In the genomic region with DNA sequence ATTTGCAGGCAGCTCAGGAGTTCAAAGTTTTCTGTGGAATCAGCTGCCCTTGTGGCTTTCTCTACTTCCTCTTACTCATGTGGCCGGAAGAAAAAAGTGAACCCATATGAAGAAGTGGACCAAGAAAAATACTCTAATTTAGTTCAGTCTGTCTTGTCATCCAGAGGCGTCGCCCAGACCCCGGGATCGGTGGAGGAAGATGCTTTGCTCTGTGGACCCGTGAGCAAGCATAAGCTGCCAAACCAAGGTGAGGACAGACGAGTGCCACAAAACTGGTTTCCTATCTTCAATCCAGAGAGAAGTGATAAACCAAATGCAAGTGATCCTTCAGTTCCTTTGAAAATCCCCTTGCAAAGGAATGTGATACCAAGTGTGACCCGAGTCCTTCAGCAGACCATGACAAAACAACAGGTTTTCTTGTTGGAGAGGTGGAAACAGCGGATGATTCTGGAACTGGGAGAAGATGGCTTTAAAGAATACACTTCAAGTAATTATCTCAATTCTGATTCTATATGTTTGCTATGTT, we compare ENCODE assay signal across 8 cellular contexts. TPM values are rescaled to one million over a fixed set of nuclear protein-coding genes. Genes with fewer than 3 reads are reported as not detected.
DNase-seq lines count a peak whose midpoint lies in the region; ATAC-seq and TF ChIP-seq lines count a peak whose summit lies in the region.

No MANE protein-coding gene starts in this region.

- H3K4me2 ChIP-seq in Karpas-422 (ENCODE audit: low read depth, low read length, poor library complexity, severe bottlenecking) (peak overlapping the region; percentile 93), neural cell (ENCODE audit: low read length) (peak overlapping the region; percentile 83)

- H3K27ac Mint-ChIP-seq in activated CD4-positive, alpha-beta memory T cell treated with anti-CD3 and anti-CD28 coated beads for 36 hours = peak overlapping the region; percentile 99

- H3K36me3 ChIP-seq in Karpas-422 (ENCODE audit: insufficient read depth, low read length) = peaks cover 42% of the 10 kb centered on the region
- H3K36me3 ChIP-seq in neural cell (ENCODE audit: insufficient read depth, low read length) = no peaks in the 10 kb centered on the region

- H3K9me2 ChIP-seq in Karpas-422 (replicated peaks; ENCODE audit: insufficient read depth, low read length) = no peaks in the 10 kb centered on the region
- no peaks in the 10 kb centered on the region for H3K9me2 ChIP-seq in neural cell (ENCODE audit: insufficient read depth, low read length)

- POLR2A ChIA-PET in activated CD4-positive, alpha-beta memory T cell treated with anti-CD3 and anti-CD28 coated beads for 36 hours (lab: Charles Lee) = interaction anchor here (1.4 to 3.5 kb wide), 3 partner anchors 10 to 538 kb away, joined by 3 to 19 read pairs (median 7); a partner anchor contains a TSS

- H3K4me1 Mint-ChIP-seq in activated CD4-positive, alpha-beta memory T cell treated with anti-CD3 and anti-CD28 coated beads for 36 hours (ENCODE audit: low read depth) = peaks cover 40% of the 10 kb centered on the region

- no peak overlapping the region for H2AFZ ChIP-seq in Karpas-422 (ENCODE audit: low read length)
- peak overlapping the region; percentile 78 for H2AFZ ChIP-seq in neural cell (ENCODE audit: low read depth, low read length)

- H4K20me1 ChIP-seq in Karpas-422 (ENCODE audit: insufficient read depth, low read depth, low read length) (peaks cover 28% of the 10 kb centered on the region), neural cell (ENCODE audit: insufficient read depth) (no peaks in the 10 kb centered on the region)

- no peak for TF ChIP-seq EP300 in neural cell (conservative IDR thresholded peaks at IDR 0.05; ENCODE audit: poor library complexity, severe bottlenecking)

- H3K9me3 ChIP-seq in Karpas-422 (ENCODE audit: low read length) = no peaks in the 10 kb centered on the region
- H3K9me3 ChIP-seq in neural cell (ENCODE audit: low read length) = no peaks in the 10 kb centered on the region

- intact Hi-C loops in activated CD4-positive, alpha-beta memory T cell treated with anti-CD3 and anti-CD28 coated beads for 36 hours (cut with micrococcal nuclease) = loop anchor here (1.0 to 10.0 kb wide), 10 partner anchors 169 to 1395 kb away; a partner anchor contains a TSS

- peaks cover 66% of the 10 kb centered on the region for H3K36me3 Mint-ChIP-seq in activated CD4-positive, alpha-beta memory T cell treated with anti-CD3 and anti-CD28 coated beads for 36 hours

- CTCF ChIA-PET in activated CD4-positive, alpha-beta memory T cell treated with anti-CD3 and anti-CD28 coated beads for 36 hours (lab: Charles Lee) = interaction anchor here (0.9 to 2.5 kb wide), 4 partner anchors 11 to 399 kb away, joined by 3 to 20 read pairs (median 6); no protein-coding TSS in a partner anchor

- no peak for ATAC-seq in HG02588 (IDR thresholded peaks at IDR 0.05; ENCODE audit: unreplicated experiment)
- no peak for ATAC-seq in HG02798 (IDR thresholded peaks at IDR 0.05; ENCODE audit: poor library complexity, unreplicated experiment)

- H3K27me3 Mint-ChIP-seq in activated CD4-positive, alpha-beta memory T cell treated with anti-CD3 and anti-CD28 coated beads for 36 hours = no peaks in the 10 kb centered on the region

- H3K4me3 Mint-ChIP-seq in activated CD4-positive, alpha-beta memory T cell treated with anti-CD3 and anti-CD28 coated beads for 36 hours = peak overlapping the region; percentile 96

- DNase-seq in NCI-H82 (lab: John Stamatoyannopoulos, UW) (peak; percentile 50), NCI-H82 treated with DMSO at 0.1 percent for 48 hours (lab: John Stamatoyannopoulos, UW; ENCODE audit: unreplicated experiment) (no peak), Karpas-422 (peak; percentile 91), fibroblast of mammary gland (ENCODE audit: low read depth) (peak; percentile 76)
- DNase-seq in activated CD4-positive, alpha-beta memory T cell treated with anti-CD3 and anti-CD28 coated beads for 36 hours = peak; percentile 54

- no peaks in the 10 kb centered on the region for H3K9me3 Mint-ChIP-seq in activated CD4-positive, alpha-beta memory T cell treated with anti-CD3 and anti-CD28 coated beads for 36 hours

- H3F3A ChIP-seq in neural cell (ENCODE audit: insufficient read depth, low read length, poor library complexity, severe bottlenecking) = no peaks in the 10 kb centered on the region

- H3K27me3 ChIP-seq in Karpas-422 (ENCODE audit: low read length) = no peaks in the 10 kb centered on the region
- no peaks in the 10 kb centered on the region for H3K27me3 ChIP-seq in neural cell (ENCODE audit: insufficient read depth, low read depth, low read length)

- peak overlapping the region; percentile 79 for H3K4me3 ChIP-seq in Karpas-422 (ENCODE audit: low read length)
- H3K4me3 ChIP-seq in fibroblast of mammary gland (ENCODE audit: control insufficient read depth, low read depth, low read length) = peak overlapping the region; percentile 79
- H3K4me3 ChIP-seq in neural cell (ENCODE audit: low read length) = peak overlapping the region; percentile 85

- H3K79me2 ChIP-seq in Karpas-422 (ENCODE audit: low read length) (peaks cover 96% of the 10 kb centered on the region), neural cell (replicated peaks; ENCODE audit: insufficient read depth, low read length) (peaks cover 78% of the 10 kb centered on the region)

- no peak for TF ChIP-seq RAD21 in neural cell (conservative IDR thresholded peaks at IDR 0.05)

- H3K9ac ChIP-seq in Karpas-422 (ENCODE audit: low read length) = peak overlapping the region; percentile 98
- H3K9ac ChIP-seq in neural cell (ENCODE audit: low read length) = peak overlapping the region; percentile 88

- H3K4me1 ChIP-seq in Karpas-422 (ENCODE audit: low read length) = peaks cover 68% of the 10 kb centered on the region

- H3K27ac ChIP-seq in Karpas-422 (ENCODE audit: low read length) (peak overlapping the region; percentile 97), neural cell (ENCODE audit: low read length) (peak overlapping the region; percentile 95)

- TF ChIP-seq CTCF in fibroblast of mammary gland (conservative IDR thresholded peaks at IDR 0.05; ENCODE audit: control insufficient read depth, insufficient read depth, low read depth, low read length) = no peak
- TF ChIP-seq CTCF in neural cell (IDR thresholded peaks at IDR 0.05; ENCODE audit: poor library complexity, severe bottlenecking) = no peak

TF ChIP-seq in neural cell, 6 proteins besides CTCF, POLR2A, EP300 and RAD21:
- TF ChIP-seq EZH2 (IDR thresholded peaks at IDR 0.05; ENCODE audit: borderline replicate concordance, insufficient read depth, low read length, poor library complexity, severe bottlenecking) (no peak), TAF1 (IDR thresholded peaks at IDR 0.05; ENCODE audit: low read depth) (no peak), SMC3 (conservative IDR thresholded peaks at IDR 0.05; ENCODE audit: poor library complexity) (no peak), MXI1 (conservative IDR thresholded peaks at IDR 0.05; ENCODE audit: poor library complexity, severe bottlenecking) (no peak), POLR2AphosphoS5 (IDR thresholded peaks at IDR 0.05) (no peak)
- TF ChIP-seq, protein P1, sequence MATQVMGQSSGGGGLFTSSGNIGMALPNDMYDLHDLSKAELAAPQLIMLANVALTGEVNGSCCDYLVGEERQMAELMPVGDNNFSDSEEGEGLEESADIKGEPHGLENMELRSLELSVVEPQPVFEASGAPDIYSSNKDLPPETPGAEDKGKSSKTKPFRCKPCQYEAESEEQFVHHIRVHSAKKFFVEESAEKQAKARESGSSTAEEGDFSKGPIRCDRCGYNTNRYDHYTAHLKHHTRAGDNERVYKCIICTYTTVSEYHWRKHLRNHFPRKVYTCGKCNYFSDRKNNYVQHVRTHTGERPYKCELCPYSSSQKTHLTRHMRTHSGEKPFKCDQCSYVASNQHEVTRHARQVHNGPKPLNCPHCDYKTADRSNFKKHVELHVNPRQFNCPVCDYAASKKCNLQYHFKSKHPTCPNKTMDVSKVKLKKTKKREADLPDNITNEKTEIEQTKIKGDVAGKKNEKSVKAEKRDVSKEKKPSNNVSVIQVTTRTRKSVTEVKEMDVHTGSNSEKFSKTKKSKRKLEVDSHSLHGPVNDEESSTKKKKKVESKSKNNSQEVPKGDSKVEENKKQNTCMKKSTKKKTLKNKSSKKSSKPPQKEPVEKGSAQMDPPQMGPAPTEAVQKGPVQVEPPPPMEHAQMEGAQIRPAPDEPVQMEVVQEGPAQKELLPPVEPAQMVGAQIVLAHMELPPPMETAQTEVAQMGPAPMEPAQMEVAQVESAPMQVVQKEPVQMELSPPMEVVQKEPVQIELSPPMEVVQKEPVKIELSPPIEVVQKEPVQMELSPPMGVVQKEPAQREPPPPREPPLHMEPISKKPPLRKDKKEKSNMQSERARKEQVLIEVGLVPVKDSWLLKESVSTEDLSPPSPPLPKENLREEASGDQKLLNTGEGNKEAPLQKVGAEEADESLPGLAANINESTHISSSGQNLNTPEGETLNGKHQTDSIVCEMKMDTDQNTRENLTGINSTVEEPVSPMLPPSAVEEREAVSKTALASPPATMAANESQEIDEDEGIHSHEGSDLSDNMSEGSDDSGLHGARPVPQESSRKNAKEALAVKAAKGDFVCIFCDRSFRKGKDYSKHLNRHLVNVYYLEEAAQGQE (IDR thresholded peaks at IDR 0.05; ENCODE audit: borderline replicate concordance) = no peak
TF ChIP-seq in neural cell: peak in this region for 0.

RNA-seq across cellular contexts. Expression of a gene that starts 1.1 kb away (rescaled TPM):
- total RNA-seq in Karpas-422 (2014; rRNA removed; shearing (Covaris generic); ENCODE audit: low replicate concordance) = 23.3 and 26.5 TPM in 2 replicates
- 10 to 100 TPM; 31.0 to 34.7 TPM for total RNA-seq in activated CD4-positive, alpha-beta memory T cell treated with anti-CD3 and anti-CD28 coated beads for 36 hours
- polyA plus RNA-seq in neural cell = 4.4 and 7.0 TPM in 2 replicates
- 9.6 and 11.2 TPM in 2 replicates for polyA minus RNA-seq in neural cell

RNA-seq across cellular contexts. Expression of a gene that starts 1.4 kb away (rescaled TPM):
- 195 and 298 TPM in 2 replicates for total RNA-seq in Karpas-422 (2014; rRNA removed; shearing (Covaris generic); ENCODE audit: low replicate concordance)
- 100 to 1,000 TPM; 234 to 256 TPM for total RNA-seq in activated CD4-positive, alpha-beta memory T cell treated with anti-CD3 and anti-CD28 coated beads for 36 hours
- 59.8 and 66.6 TPM in 2 replicates for polyA plus RNA-seq in neural cell
- polyA minus RNA-seq in neural cell = 53.4 and 59.9 TPM in 2 replicates
